In genomic region chr1:168509875-168510594, GRCh38 we compare ENCODE assay signal across 14 cellular contexts. TPM values are rescaled to one million over a fixed set of nuclear protein-coding genes. Genes with fewer than 3 reads are reported as not detected.
DNase-seq lines count a peak whose midpoint lies in the region; ATAC-seq and TF ChIP-seq lines count a peak whose summit lies in the region.
"Had no signal": no experiment of that assay in that cellular context is flagged by ENCODE, and none has a peak within 500 bp of the region (broad histone marks: within the 10 kb centered on the region; RNA-seq: fewer than 3 reads in every experiment).

No MANE protein-coding gene starts in this region.

- H3K27ac ChIP-seq in dorsolateral prefrontal cortex (no peak overlapping the region), spleen (peak overlapping the region in 2 of 8 donors; percentile 13 to 49)
- H3K27ac ChIP-seq: suprapubic skin had no signal

- H3K27me3 Mint-ChIP-seq in CD14-positive monocyte (ENCODE audit: low read depth in 3 of 3) = peaks cover 0 to 4% (median 0%) of the 10 kb centered on the region in 3 donors
- H3K27me3 Mint-ChIP-seq in activated CD4-positive, alpha-beta memory T cell treated with anti-CD3 and anti-CD28 coated beads for 36 hours = no peaks in the 10 kb centered on the region

- CTCF ChIA-PET in activated CD4-positive, alpha-beta memory T cell treated with anti-CD3 and anti-CD28 coated beads for 36 hours (lab: Charles Lee) = no interaction called here

- H3K4me1 Mint-ChIP-seq in CD14-positive monocyte = peaks cover 59% of the 10 kb centered on the region
- peaks cover 36% of the 10 kb centered on the region for H3K4me1 Mint-ChIP-seq in activated CD4-positive, alpha-beta memory T cell treated with anti-CD3 and anti-CD28 coated beads for 36 hours (ENCODE audit: low read depth)

- peak; percentile 91 for ATAC-seq in GM19023 (IDR thresholded peaks at IDR 0.05; ENCODE audit: unreplicated experiment)
- peak; percentile 76 for ATAC-seq in HG02870 (IDR thresholded peaks at IDR 0.05; ENCODE audit: unreplicated experiment)
- ATAC-seq: sciatic nerve, WTC11 had no signal

- H3K9me3 ChIP-seq in spleen = no peaks in the 10 kb centered on the region
- H3K9me3 ChIP-seq: suprapubic skin had no signal

- H3K36me3 ChIP-seq in spleen = no peaks in the 10 kb centered on the region
- H3K36me3 ChIP-seq: suprapubic skin had no signal

- peak overlapping the region in 4 of 7 donors; percentile 32 to 73 (median 37) for H3K27ac Mint-ChIP-seq in CD14-positive monocyte
- H3K27ac Mint-ChIP-seq in activated CD4-positive, alpha-beta memory T cell treated with anti-CD3 and anti-CD28 coated beads for 36 hours = no peak overlapping the region
- H3K27ac Mint-ChIP-seq: HFFc6, WTC11 had no signal

- TF ChIP-seq CTCF in CD14-positive monocyte (IDR thresholded peaks at IDR 0.05) = no peak
- TF ChIP-seq CTCF in dorsolateral prefrontal cortex (IDR thresholded peaks at IDR 0.05 in 54 of 56, conservative IDR thresholded peaks at IDR 0.05 in 2 of 56; ENCODE audit: low read depth in 1 of 56, partially characterized antibody in 56 of 56) = no peak
- TF ChIP-seq CTCF in spleen (IDR thresholded peaks at IDR 0.05 in 8 of 11, conservative IDR thresholded peaks at IDR 0.05 in 3 of 11) = no peak

- POLR2A ChIA-PET in activated CD4-positive, alpha-beta memory T cell treated with anti-CD3 and anti-CD28 coated beads for 36 hours (lab: Charles Lee) = no interaction called here

- DNase-seq in CD14-positive monocyte (ENCODE audit: low spot score) (no peak), dorsolateral prefrontal cortex (no peak), NCI-H748 (lab: John Stamatoyannopoulos, UW; ENCODE audit: unreplicated experiment) (no peak), spleen (no peak), ACHN (no peak)
- peak; percentile 21 for DNase-seq in activated CD4-positive, alpha-beta memory T cell treated with anti-CD3 and anti-CD28 coated beads for 36 hours
- DNase-seq: HFFc6, NCI-H82 had no signal

- H3K4me3 Mint-ChIP-seq in CD14-positive monocyte = no peak overlapping the region
- H3K4me3 Mint-ChIP-seq in activated CD4-positive, alpha-beta memory T cell treated with anti-CD3 and anti-CD28 coated beads for 36 hours = no peak overlapping the region
- H3K4me3 Mint-ChIP-seq: HFFc6, WTC11 had no signal

- H3K27me3 ChIP-seq in dorsolateral prefrontal cortex = no peaks in the 10 kb centered on the region
- H3K27me3 ChIP-seq in spleen (replicated peaks in 1 of 7) = no peaks in the 10 kb centered on the region
- H3K27me3 ChIP-seq: suprapubic skin had no signal

- H3K4me3 ChIP-seq in dorsolateral prefrontal cortex (no peak overlapping the region), spleen (no peak overlapping the region)
- H3K4me3 ChIP-seq: suprapubic skin had no signal

- H3K4me1 ChIP-seq in spleen = peaks cover 0 to 47% (median 13%) of the 10 kb centered on the region in 6 donors

- no peak for TF ChIP-seq POLR2A in spleen (IDR thresholded peaks at IDR 0.05)

- H3K36me3 Mint-ChIP-seq in CD14-positive monocyte = no peaks in the 10 kb centered on the region
- no peaks in the 10 kb centered on the region for H3K36me3 Mint-ChIP-seq in activated CD4-positive, alpha-beta memory T cell treated with anti-CD3 and anti-CD28 coated beads for 36 hours
- H3K36me3 Mint-ChIP-seq: WTC11 had no signal

- intact Hi-C loops in CD14-positive monocyte (cut with micrococcal nuclease) (loop anchor here in 1 of 2 donors (10.0 kb wide), 1 partner anchor 45 kb away; no protein-coding TSS in a partner anchor), dorsolateral prefrontal cortex (cut with DNase I) (no loop called here), spleen (cut with DNase I; ENCODE audit: low total_unique reads) (no loop called here)
- intact Hi-C loops in activated CD4-positive, alpha-beta memory T cell treated with anti-CD3 and anti-CD28 coated beads for 36 hours (cut with micrococcal nuclease) = no loop called here

- in situ Hi-C loops in ACHN (cut with HindIII; ENCODE audit: low pct_ligation_motif_present, low pct_unique_long_range_greater_than_20kb, low sequenced_read_pairs) = no loop called here

- H3K9me3 Mint-ChIP-seq in CD14-positive monocyte = no peaks in the 10 kb centered on the region
- no peaks in the 10 kb centered on the region for H3K9me3 Mint-ChIP-seq in activated CD4-positive, alpha-beta memory T cell treated with anti-CD3 and anti-CD28 coated beads for 36 hours
- H3K9me3 Mint-ChIP-seq: HFFc6, WTC11 had no signal

- WGBS in spleen, 5 donors = 70 to 76% (median 74%) methylated on average over 8 of the region's 8 CpGs

RNA-seq across cellular contexts. Expression of gene XCL2, which starts 33.8 kb away (rescaled TPM):
- 1 to 10 TPM in 1 of 2 donors, under 1 TPM in 1; 0.56 to 1.9 TPM for polyA plus RNA-seq in CD14-positive monocyte
- 1 to 10 TPM in 1 of 2 experiments, under 1 TPM in 1; 0.75 to 1.1 TPM for total RNA-seq in activated CD4-positive, alpha-beta memory T cell treated with anti-CD3 and anti-CD28 coated beads for 36 hours
- total RNA-seq in dorsolateral prefrontal cortex = under 1 TPM in 1 of 120 experiments, not detected in 119; 0.90 TPM
- total RNA-seq in spleen = 10 to 100 TPM in 4 of 7 donors, 1 to 10 TPM in 3; 3.0 to 17.2 (median 10.0) TPM
- 1 to 10 TPM; 2.9 to 5.1 (median 3.7) TPM for polyA plus RNA-seq in spleen
- total RNA-seq: HFFc6, sciatic nerve, suprapubic skin, WTC11 had no signal
- polyA plus RNA-seq: BJ had no signal
